Comparison of ENCODE assay signal across 22 cellular contexts in genomic region chr11:7643323-7643722, GRCh38.
"Had no signal": no experiment of that assay in that cellular context is flagged by ENCODE, and none has a peak within 500 bp of the region (broad histone marks: within the 10 kb centered on the region; RNA-seq: fewer than 3 reads in every experiment).

No MANE protein-coding gene starts in this region.

- H3K9ac ChIP-seq: parathyroid adenoma had no signal

- H3K4me3 Mint-ChIP-seq: memory B cell; natural killer cell treated with Interleukin-12 subunit alpha and Interleukin-12 subunit beta and Interleukin-15 and Interleukin-18, amount 100 ng/mL, for 72 hours had no signal

- H3K27ac Mint-ChIP-seq: memory B cell; natural killer cell treated with Interleukin-12 subunit alpha and Interleukin-12 subunit beta and Interleukin-15 and Interleukin-18, amount 100 ng/mL, for 72 hours had no signal

- H3K4me3 ChIP-seq: heart left ventricle, left lung, lower lobe of right lung, psoas muscle, right atrium auricular region, sigmoid colon, skin epidermis, stomach, upper lobe of right lung, vagina had no signal

- H3K4me1 ChIP-seq: psoas muscle, sigmoid colon had no signal

- H2AFZ ChIP-seq: parathyroid adenoma had no signal

- H3K27ac ChIP-seq: heart left ventricle, left lung, lower lobe of right lung, parathyroid adenoma, psoas muscle, right atrium auricular region, sigmoid colon, skin epidermis, stomach, upper lobe of right lung, vagina had no signal

- DNase-seq: cortex of kidney; effector memory CD4-positive, alpha-beta T cell; heart left ventricle; hippocampal formation; kidney glomerular epithelial cell; left lung; lower lobe of right lung; midbrain; psoas muscle; sigmoid colon; stimulated activated CD4-positive, alpha-beta T cell treated with anti-CD3 and anti-CD28 coated beads, Interleukin-2, amount 100 ng/mL, for 24 hours; stimulated activated CD4-positive, alpha-beta T cell treated with anti-CD3 and anti-CD28 coated beads, Interleukin-4, amount 100 ng/mL, for 4 hours; stimulated activated naive CD4-positive, alpha-beta T cell; stomach; substantia nigra; upper lobe of right lung had no signal

- H3K9me3 ChIP-seq: heart left ventricle, left lung, lower lobe of right lung, psoas muscle, right atrium auricular region, sigmoid colon, stomach, upper lobe of right lung, vagina had no signal

- H3K9me3 Mint-ChIP-seq: memory B cell; natural killer cell treated with Interleukin-12 subunit alpha and Interleukin-12 subunit beta and Interleukin-15 and Interleukin-18, amount 100 ng/mL, for 72 hours had no signal

- H3K27me3 Mint-ChIP-seq: memory B cell; natural killer cell treated with Interleukin-12 subunit alpha and Interleukin-12 subunit beta and Interleukin-15 and Interleukin-18, amount 100 ng/mL, for 72 hours had no signal

- H3K27me3 ChIP-seq: heart left ventricle, left lung, right atrium auricular region, sigmoid colon, stomach, upper lobe of right lung, vagina had no signal

- H3K79me2 ChIP-seq: parathyroid adenoma had no signal

- ATAC-seq: heart left ventricle; left lung; lower lobe of right lung; natural killer cell treated with Interleukin-12 subunit alpha and Interleukin-12 subunit beta and Interleukin-15 and Interleukin-18, amount 100 ng/mL, for 72 hours; psoas muscle; upper lobe of right lung had no signal
